ENCODE assay signal across 15 cellular contexts in the genomic region with DNA sequence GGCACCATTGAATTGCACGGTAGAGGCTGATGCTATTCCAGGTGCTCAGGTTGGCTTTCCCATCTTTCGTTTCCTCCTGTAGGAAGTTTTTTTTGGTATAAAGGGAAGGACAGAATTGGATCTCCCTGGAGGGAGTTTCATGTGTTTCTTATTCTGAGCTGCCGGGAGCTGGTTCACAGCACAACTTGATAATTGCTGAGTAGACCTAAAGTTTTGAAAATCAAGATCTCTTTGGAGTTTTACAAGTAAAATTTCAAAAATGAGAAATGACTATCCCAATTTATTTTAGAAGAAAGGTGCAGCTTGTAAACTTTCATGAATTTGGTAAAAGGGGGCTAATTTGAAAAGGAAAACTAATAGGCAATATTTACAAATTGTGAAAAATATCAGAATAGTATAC.
"Had no signal": no experiment of that assay in that cellular context is flagged by ENCODE, and none has a peak within 500 bp of the region (broad histone marks: within the 10 kb centered on the region; RNA-seq: fewer than 3 reads in every experiment).

No MANE protein-coding gene starts in this region.

- H3K4me3 ChIP-seq: pancreas had no signal

- ATAC-seq: activated T-cell treated with anti-CD3 and anti-CD28 coated beads, Interleukin-2, amount 50 U/mL, for 4 hours; natural killer cell treated with Interleukin-12 subunit alpha and Interleukin-12 subunit beta and Interleukin-15 and Interleukin-18, amount 100 ng/mL, for 72 hours; stimulated activated effector memory CD8-positive, alpha-beta T cell treated with anti-CD3 and anti-CD28 coated beads, Interleukin-12 subunit alpha, Interleukin-12 subunit beta, amount 100 ng/mL, for 72 hours had no signal

- H3K9me3 ChIP-seq: neutrophil, pancreas, suprapubic skin, transverse colon had no signal

- H3K36me3 ChIP-seq: neutrophil, pancreas, suprapubic skin, transverse colon had no signal

- H3K27me3 ChIP-seq: pancreas, suprapubic skin, transverse colon had no signal

- H3K4me1 ChIP-seq: transverse colon had no signal

- DNase-seq: activated CD4-positive, alpha-beta T cell treated with anti-CD3 and anti-CD28 coated beads, Interleukin-2, amount 50 U/mL, for 48 hours; activated CD8-positive, alpha-beta memory T cell treated with anti-CD3 and anti-CD28 coated beads, Interleukin-2, amount 50 U/mL, for 48 hours; activated naive CD4-positive, alpha-beta T cell treated with Interleukin-2 at 50 U/mL for 16 hours; activated naive CD8-positive, alpha-beta T cell treated with anti-CD3 and anti-CD28 coated beads for 36 hours; activated T-cell treated with anti-CD3 and anti-CD28 coated beads, Interleukin-2, amount 50 U/mL, for 4 hours; amygdala; pancreas; stimulated activated CD4-positive, alpha-beta T cell treated with anti-CD3 and anti-CD28 coated beads, Interleukin-1b, Interleukin-23, amount 100 ng/mL, for 48 hours; stimulated activated naive CD8-positive, alpha-beta T cell treated with anti-CD3 and anti-CD28 coated beads, Interleukin-15, amount 100 ng/mL, for 72 hours; T-helper 1 cell had no signal

- H3K27ac ChIP-seq: neutrophil, pancreas had no signal
